In the genomic region with DNA sequence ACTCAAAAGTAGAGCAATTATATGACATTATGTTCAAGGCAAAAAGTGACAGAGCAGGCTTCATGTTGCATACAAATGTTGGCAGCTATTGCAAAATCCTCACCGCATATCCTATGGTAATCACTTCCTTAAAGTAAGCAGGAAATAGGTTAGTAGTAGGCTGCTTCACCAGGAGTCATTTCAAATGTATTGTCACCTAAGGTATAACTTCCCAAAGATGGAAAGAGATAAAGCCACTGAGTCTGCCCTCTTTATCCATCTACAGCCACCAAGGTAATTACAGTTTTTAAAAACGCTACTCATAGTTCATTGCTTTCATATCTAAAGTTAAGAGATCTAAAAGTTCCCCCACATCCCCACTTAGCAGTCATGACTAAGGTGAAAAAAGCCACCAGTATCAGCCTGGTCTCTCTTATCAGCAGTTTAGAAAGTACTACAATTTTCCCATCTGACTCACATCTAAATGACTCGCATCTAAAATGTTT, we compare ENCODE assay signal across 1 cellular context.
TF ChIP-seq lines count a peak whose summit lies in the region.

No MANE protein-coding gene starts in this region.

TF ChIP-seq in SK-N-SH, 30 proteins besides CTCF, POLR2A, EP300 and RAD21 (continued from another document):
- TF ChIP-seq, protein P1, sequence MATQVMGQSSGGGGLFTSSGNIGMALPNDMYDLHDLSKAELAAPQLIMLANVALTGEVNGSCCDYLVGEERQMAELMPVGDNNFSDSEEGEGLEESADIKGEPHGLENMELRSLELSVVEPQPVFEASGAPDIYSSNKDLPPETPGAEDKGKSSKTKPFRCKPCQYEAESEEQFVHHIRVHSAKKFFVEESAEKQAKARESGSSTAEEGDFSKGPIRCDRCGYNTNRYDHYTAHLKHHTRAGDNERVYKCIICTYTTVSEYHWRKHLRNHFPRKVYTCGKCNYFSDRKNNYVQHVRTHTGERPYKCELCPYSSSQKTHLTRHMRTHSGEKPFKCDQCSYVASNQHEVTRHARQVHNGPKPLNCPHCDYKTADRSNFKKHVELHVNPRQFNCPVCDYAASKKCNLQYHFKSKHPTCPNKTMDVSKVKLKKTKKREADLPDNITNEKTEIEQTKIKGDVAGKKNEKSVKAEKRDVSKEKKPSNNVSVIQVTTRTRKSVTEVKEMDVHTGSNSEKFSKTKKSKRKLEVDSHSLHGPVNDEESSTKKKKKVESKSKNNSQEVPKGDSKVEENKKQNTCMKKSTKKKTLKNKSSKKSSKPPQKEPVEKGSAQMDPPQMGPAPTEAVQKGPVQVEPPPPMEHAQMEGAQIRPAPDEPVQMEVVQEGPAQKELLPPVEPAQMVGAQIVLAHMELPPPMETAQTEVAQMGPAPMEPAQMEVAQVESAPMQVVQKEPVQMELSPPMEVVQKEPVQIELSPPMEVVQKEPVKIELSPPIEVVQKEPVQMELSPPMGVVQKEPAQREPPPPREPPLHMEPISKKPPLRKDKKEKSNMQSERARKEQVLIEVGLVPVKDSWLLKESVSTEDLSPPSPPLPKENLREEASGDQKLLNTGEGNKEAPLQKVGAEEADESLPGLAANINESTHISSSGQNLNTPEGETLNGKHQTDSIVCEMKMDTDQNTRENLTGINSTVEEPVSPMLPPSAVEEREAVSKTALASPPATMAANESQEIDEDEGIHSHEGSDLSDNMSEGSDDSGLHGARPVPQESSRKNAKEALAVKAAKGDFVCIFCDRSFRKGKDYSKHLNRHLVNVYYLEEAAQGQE (IDR thresholded peaks at IDR 0.05; ENCODE audit: low read depth, low read length): no peak
- no peak for TF ChIP-seq TAF1 (IDR thresholded peaks at IDR 0.05; ENCODE audit: borderline replicate concordance, low read depth, low read length)
- no peak for TF ChIP-seq NFIC (IDR thresholded peaks at IDR 0.05; ENCODE audit: borderline replicate concordance)
- TF ChIP-seq, protein P2, sequence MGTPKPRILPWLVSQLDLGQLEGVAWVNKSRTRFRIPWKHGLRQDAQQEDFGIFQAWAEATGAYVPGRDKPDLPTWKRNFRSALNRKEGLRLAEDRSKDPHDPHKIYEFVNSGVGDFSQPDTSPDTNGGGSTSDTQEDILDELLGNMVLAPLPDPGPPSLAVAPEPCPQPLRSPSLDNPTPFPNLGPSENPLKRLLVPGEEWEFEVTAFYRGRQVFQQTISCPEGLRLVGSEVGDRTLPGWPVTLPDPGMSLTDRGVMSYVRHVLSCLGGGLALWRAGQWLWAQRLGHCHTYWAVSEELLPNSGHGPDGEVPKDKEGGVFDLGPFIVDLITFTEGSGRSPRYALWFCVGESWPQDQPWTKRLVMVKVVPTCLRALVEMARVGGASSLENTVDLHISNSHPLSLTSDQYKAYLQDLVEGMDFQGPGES (IDR thresholded peaks at IDR 0.05; ENCODE audit: low read depth, low read length): no peak
- peak; percentile 50; the same call in 1 of the 2 replicates for TF ChIP-seq GATA2 (CRISPR knock-in tag; IDR thresholded peaks at IDR 0.05)
- no peak for TF ChIP-seq ELF1 (IDR thresholded peaks at IDR 0.05)
- TF ChIP-seq RFX5 (IDR thresholded peaks at IDR 0.05; ENCODE audit: low read length): no peak
- peak; percentile 2; the same call in 1 of the 2 replicates for TF ChIP-seq JUND (IDR thresholded peaks at IDR 0.05)
- TF ChIP-seq SMC3 (IDR thresholded peaks at IDR 0.05; ENCODE audit: low read depth, low read length): 0 out of 2 replicates have a peak, but pooled peaks have one; percentile 1
- no peak for TF ChIP-seq TEAD4 (IDR thresholded peaks at IDR 0.05; ENCODE audit: borderline replicate concordance, insufficient read depth)
- no peak for TF ChIP-seq CHD2 (IDR thresholded peaks at IDR 0.05; ENCODE audit: low read length, partially characterized antibody)
- TF ChIP-seq, protein P3, sequence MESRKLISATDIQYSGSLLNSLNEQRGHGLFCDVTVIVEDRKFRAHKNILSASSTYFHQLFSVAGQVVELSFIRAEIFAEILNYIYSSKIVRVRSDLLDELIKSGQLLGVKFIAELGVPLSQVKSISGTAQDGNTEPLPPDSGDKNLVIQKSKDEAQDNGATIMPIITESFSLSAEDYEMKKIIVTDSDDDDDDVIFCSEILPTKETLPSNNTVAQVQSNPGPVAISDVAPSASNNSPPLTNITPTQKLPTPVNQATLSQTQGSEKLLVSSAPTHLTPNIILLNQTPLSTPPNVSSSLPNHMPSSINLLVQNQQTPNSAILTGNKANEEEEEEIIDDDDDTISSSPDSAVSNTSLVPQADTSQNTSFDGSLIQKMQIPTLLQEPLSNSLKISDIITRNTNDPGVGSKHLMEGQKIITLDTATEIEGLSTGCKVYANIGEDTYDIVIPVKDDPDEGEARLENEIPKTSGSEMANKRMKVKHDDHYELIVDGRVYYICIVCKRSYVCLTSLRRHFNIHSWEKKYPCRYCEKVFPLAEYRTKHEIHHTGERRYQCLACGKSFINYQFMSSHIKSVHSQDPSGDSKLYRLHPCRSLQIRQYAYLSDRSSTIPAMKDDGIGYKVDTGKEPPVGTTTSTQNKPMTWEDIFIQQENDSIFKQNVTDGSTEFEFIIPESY (IDR thresholded peaks at IDR 0.05; ENCODE audit: borderline replicate concordance, low read depth): no peak
- TF ChIP-seq, protein P4, sequence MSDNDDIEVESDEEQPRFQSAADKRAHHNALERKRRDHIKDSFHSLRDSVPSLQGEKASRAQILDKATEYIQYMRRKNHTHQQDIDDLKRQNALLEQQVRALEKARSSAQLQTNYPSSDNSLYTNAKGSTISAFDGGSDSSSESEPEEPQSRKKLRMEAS (IDR thresholded peaks at IDR 0.05; ENCODE audit: low read depth): no peak
- no peak for TF ChIP-seq SIN3A (IDR thresholded peaks at IDR 0.05; ENCODE audit: borderline replicate concordance, low read depth, low read length)
- TF ChIP-seq RXRA (IDR thresholded peaks at IDR 0.05; ENCODE audit: borderline replicate concordance, low read depth): no peak
- TF ChIP-seq NRF1 (IDR thresholded peaks at IDR 0.05; ENCODE audit: low read depth, low read length): no peak
- TF ChIP-seq, protein P5, sequence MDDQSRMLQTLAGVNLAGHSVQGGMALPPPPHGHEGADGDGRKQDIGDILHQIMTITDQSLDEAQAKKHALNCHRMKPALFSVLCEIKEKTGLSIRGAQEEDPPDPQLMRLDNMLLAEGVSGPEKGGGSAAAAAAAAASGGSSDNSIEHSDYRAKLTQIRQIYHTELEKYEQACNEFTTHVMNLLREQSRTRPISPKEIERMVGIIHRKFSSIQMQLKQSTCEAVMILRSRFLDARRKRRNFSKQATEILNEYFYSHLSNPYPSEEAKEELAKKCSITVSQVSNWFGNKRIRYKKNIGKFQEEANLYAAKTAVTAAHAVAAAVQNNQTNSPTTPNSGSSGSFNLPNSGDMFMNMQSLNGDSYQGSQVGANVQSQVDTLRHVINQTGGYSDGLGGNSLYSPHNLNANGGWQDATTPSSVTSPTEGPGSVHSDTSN (IDR thresholded peaks at IDR 0.05): no peak
- peak; percentile 1; the same call in 1 of the 2 replicates for TF ChIP-seq MXI1 (IDR thresholded peaks at IDR 0.05; ENCODE audit: low read depth, low read length)
- TF ChIP-seq GABPA (IDR thresholded peaks at IDR 0.05; ENCODE audit: low read depth): no peak
- TF ChIP-seq FOSL2 (IDR thresholded peaks at IDR 0.05; ENCODE audit: borderline replicate concordance, low read depth): peak; percentile 34; the same call in 1 of the 2 replicates
- no peak for TF ChIP-seq YY1 (IDR thresholded peaks at IDR 0.05; ENCODE audit: low read depth)
- no peak for TF ChIP-seq POLR2AphosphoS5 (IDR thresholded peaks at IDR 0.05; ENCODE audit: low read depth, low read length)
- TF ChIP-seq RCOR1 (IDR thresholded peaks at IDR 0.05; ENCODE audit: low read length): no peak; the same call in 1 of the 2 replicates
- TF ChIP-seq TCF12 (IDR thresholded peaks at IDR 0.05): peak; percentile 7; the same call in 1 of the 2 replicates
- no peak for TF ChIP-seq FOXJ3 (CRISPR knock-in tag; IDR thresholded peaks at IDR 0.05)
- no peak for TF ChIP-seq FOXM1 (IDR thresholded peaks at IDR 0.05; ENCODE audit: low read depth)
- TF ChIP-seq, protein P6, sequence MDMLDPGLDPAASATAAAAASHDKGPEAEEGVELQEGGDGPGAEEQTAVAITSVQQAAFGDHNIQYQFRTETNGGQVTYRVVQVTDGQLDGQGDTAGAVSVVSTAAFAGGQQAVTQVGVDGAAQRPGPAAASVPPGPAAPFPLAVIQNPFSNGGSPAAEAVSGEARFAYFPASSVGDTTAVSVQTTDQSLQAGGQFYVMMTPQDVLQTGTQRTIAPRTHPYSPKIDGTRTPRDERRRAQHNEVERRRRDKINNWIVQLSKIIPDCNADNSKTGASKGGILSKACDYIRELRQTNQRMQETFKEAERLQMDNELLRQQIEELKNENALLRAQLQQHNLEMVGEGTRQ (IDR thresholded peaks at IDR 0.05; ENCODE audit: borderline replicate concordance, low read depth, low read length): no peak
